Comparison of ENCODE assay signal across 8 cellular contexts in genomic region chr11:126210871-126211235, GRCh38. TPM values are rescaled to one million over a fixed set of nuclear protein-coding genes. Genes with fewer than 3 reads are reported as not detected.
DNase-seq lines count a peak whose midpoint lies in the region; ATAC-seq and TF ChIP-seq lines count a peak whose summit lies in the region.

No MANE protein-coding gene starts in this region.

- H4K20me1 ChIP-seq in DOHH2 (ENCODE audit: control insufficient read depth, insufficient read depth, low read depth, low read length) (no peaks in the 10 kb centered on the region), OCI-LY7 (ENCODE audit: insufficient read depth, low read length) (no peaks in the 10 kb centered on the region)

- H3K9me2 ChIP-seq in DOHH2 (replicated peaks; ENCODE audit: control insufficient read depth, low read length): no peaks in the 10 kb centered on the region
- H3K9me2 ChIP-seq in OCI-LY7 (ENCODE audit: insufficient read depth, low read length): no peaks in the 10 kb centered on the region

- no TSS peak for BruUV-seq in OCI-LY7 (replicated peaks; lab: Mats Ljungman, UMichigan)

- no peaks in the 10 kb centered on the region for H3K27me3 ChIP-seq in DOHH2 (ENCODE audit: control insufficient read depth, low read length)

- H3K9me3 Mint-ChIP-seq in osteocyte (ENCODE audit: unreplicated experiment): no peaks in the 10 kb centered on the region

- H3F3A ChIP-seq in DOHH2 (ENCODE audit: control insufficient read depth, insufficient read depth): no peaks in the 10 kb centered on the region

- H3K27ac ChIP-seq in DOHH2 (ENCODE audit: low read depth, low read length): no peak overlapping the region
- H3K27ac ChIP-seq in OCI-LY7 (ENCODE audit: low read depth, low read length, poor library complexity, severe bottlenecking): peak overlapping the region; percentile 17

- peaks cover 55% of the 10 kb centered on the region for H3K79me2 ChIP-seq in DOHH2 (ENCODE audit: control insufficient read depth, low read length)
- peaks cover 39% of the 10 kb centered on the region for H3K79me2 ChIP-seq in OCI-LY7 (ENCODE audit: insufficient read depth, low read depth, low read length)

- H3K4me2 ChIP-seq in DOHH2 (ENCODE audit: low read length) (peak overlapping the region; percentile 74), OCI-LY7 (ENCODE audit: low read length) (peak overlapping the region; percentile 93)

- ATAC-seq in GM21423 (IDR thresholded peaks at IDR 0.05; ENCODE audit: unreplicated experiment) (no peak), GM19455 (IDR thresholded peaks at IDR 0.05; ENCODE audit: unreplicated experiment) (no peak), HG02759 (IDR thresholded peaks at IDR 0.05; ENCODE audit: unreplicated experiment) (no peak)

- peaks cover 13% of the 10 kb centered on the region for H3K36me3 Mint-ChIP-seq in osteocyte (ENCODE audit: unreplicated experiment)

- DNase-seq in OCI-LY7 (ENCODE audit: low spot score): no peak
- DNase-seq in epithelial cell of esophagus (ENCODE audit: low read depth): no peak
- DNase-seq in osteocyte (ENCODE audit: extremely low spot score, unreplicated experiment): no peak
- no peak for DNase-seq in C1 segment of cervical spinal cord (lab: John Stamatoyannopoulos, UW)

- no peaks in the 10 kb centered on the region for H3K27me3 Mint-ChIP-seq in osteocyte (ENCODE audit: unreplicated experiment)

- no peak for TF ChIP-seq CTCF in DOHH2 (IDR thresholded peaks at IDR 0.05; ENCODE audit: low read depth, low read length, poor library complexity, severe bottlenecking)
- no peak for TF ChIP-seq CTCF in OCI-LY7 (conservative IDR thresholded peaks at IDR 0.05; ENCODE audit: low read length)
- TF ChIP-seq CTCF in epithelial cell of esophagus (IDR thresholded peaks at IDR 0.05; ENCODE audit: insufficient read depth, low read depth, low read length, missing control alignments): no peak
- TF ChIP-seq CTCF in osteocyte (IDR thresholded peaks at IDR 0.05): no peak

- H3K4me3 Mint-ChIP-seq in osteocyte (ENCODE audit: unreplicated experiment): peak overlapping the region; percentile 98

- H3K4me3 ChIP-seq in DOHH2 (ENCODE audit: low read length) (peak overlapping the region; percentile 89), OCI-LY7 (ENCODE audit: low read depth, low read length, poor library complexity, severe bottlenecking) (peak overlapping the region; percentile 81), epithelial cell of esophagus (ENCODE audit: low read length) (peak overlapping the region; percentile 89)

- CTCF ChIA-PET in OCI-LY7 (lab: Charles Lee; ENCODE audit: unreplicated experiment): no interaction called here

- peak overlapping the region; percentile 94 for H3K27ac Mint-ChIP-seq in osteocyte (ENCODE audit: unreplicated experiment)

- H3K4me1 Mint-ChIP-seq in osteocyte (ENCODE audit: unreplicated experiment): peaks cover 23% of the 10 kb centered on the region

- intact Hi-C loops in OCI-LY7 (cut with micrococcal nuclease; ENCODE audit: unreplicated experiment): loop anchor here (5.0 kb wide), 1 partner anchor 56 kb away; the partner anchor contains the start of genes FOXRED1 and SRPRA

- H3K9me3 ChIP-seq in DOHH2 (ENCODE audit: control insufficient read depth, insufficient read depth, low read length): no peaks in the 10 kb centered on the region
- no peaks in the 10 kb centered on the region for H3K9me3 ChIP-seq in OCI-LY7 (ENCODE audit: low read length)

- peak overlapping the region; percentile 62 for H2AFZ ChIP-seq in OCI-LY7 (ENCODE audit: low read length)

- H3K4me1 ChIP-seq in DOHH2 (ENCODE audit: control insufficient read depth, low read length): peaks cover 16% of the 10 kb centered on the region
- peaks cover 22% of the 10 kb centered on the region for H3K4me1 ChIP-seq in OCI-LY7 (ENCODE audit: insufficient read depth, low read length, poor library complexity, severe bottlenecking)

- POLR2A ChIA-PET in OCI-LY7 (lab: Charles Lee): interaction anchor here (0.7 to 1.7 kb wide), 4 partner anchors 9 to 584 kb away, joined by 3 to 4 read pairs (median 3); partner anchors contain the start of gene PUS3

- peaks cover 38% of the 10 kb centered on the region for H3K36me3 ChIP-seq in DOHH2 (ENCODE audit: control insufficient read depth, low read length)
- peaks cover 44% of the 10 kb centered on the region for H3K36me3 ChIP-seq in OCI-LY7 (ENCODE audit: insufficient read depth, low read length)

RNA-seq across cellular contexts. Expression of gene RPUSD4, which starts 0.6 kb away (rescaled TPM):
- total RNA-seq in OCI-LY7 (2014; rRNA removed; shearing (Covaris generic)): 29.1 and 39.2 TPM in 2 replicates
- total RNA-seq in OCI-LY7 (2022): 36.2 and 37.0 TPM in 2 replicates
- 27.1 and 28.0 TPM in 2 replicates for total RNA-seq in osteocyte

RNA-seq across cellular contexts. Expression of gene FAM118B, which starts 0.7 kb away (rescaled TPM):
- 9.9 and 11.5 TPM in 2 replicates for total RNA-seq in OCI-LY7 (2014; rRNA removed; shearing (Covaris generic))
- total RNA-seq in OCI-LY7 (2022) (12.8 and 14.8 TPM in 2 replicates), osteocyte (23.3 and 26.5 TPM in 2 replicates)

RNA-seq across cellular contexts. Expression of gene SRPRA, which starts 57.8 kb away (rescaled TPM):
- 56.5 and 62.9 TPM in 2 replicates for total RNA-seq in OCI-LY7 (2014; rRNA removed; shearing (Covaris generic))
- 95.2 and 100 TPM in 2 replicates for total RNA-seq in OCI-LY7 (2022)
- 106 and 107 TPM in 2 replicates for total RNA-seq in osteocyte

RNA-seq across cellular contexts. Expression of gene FOXRED1, which starts 58.1 kb away (rescaled TPM):
- total RNA-seq in OCI-LY7 (2014; rRNA removed; shearing (Covaris generic)): 30.4 and 42.5 TPM in 2 replicates
- 62.4 and 65.7 TPM in 2 replicates for total RNA-seq in OCI-LY7 (2022)
- 25.9 and 34.4 TPM in 2 replicates for total RNA-seq in osteocyte
